26 cellular contexts compared by ENCODE assay signal in the genomic region with DNA sequence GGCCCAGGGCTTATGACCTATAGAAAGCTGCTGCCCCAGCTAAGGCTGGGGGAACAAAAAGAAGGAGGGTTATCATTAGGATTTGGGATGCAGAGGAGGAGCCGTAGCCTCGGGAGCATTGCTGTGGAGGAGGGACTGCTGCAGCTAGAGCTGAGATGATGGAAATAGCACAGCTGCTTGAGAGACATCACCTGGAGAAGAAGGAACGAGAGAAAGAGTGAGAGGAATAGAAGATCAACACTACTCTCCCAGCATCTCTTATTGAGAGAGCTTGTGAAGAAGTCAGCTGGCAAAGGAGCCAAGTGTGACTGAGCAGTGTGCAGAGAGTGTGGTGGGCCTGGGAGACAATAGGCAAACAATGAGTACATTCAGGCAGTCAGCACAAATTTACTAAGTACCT.
"Had no signal": no experiment of that assay in that cellular context is flagged by ENCODE, and none has a peak within 500 bp of the region (broad histone marks: within the 10 kb centered on the region; RNA-seq: fewer than 3 reads in every experiment).

No MANE protein-coding gene starts in this region.

- DNase-seq: activated CD4-positive, alpha-beta T cell treated with anti-CD3 and anti-CD28 coated beads for 4 hours; activated CD8-positive, alpha-beta memory T cell treated with anti-CD3 and anti-CD28 coated beads, Interleukin-2, amount 50 U/mL, for 4 hours; activated CD8-positive, alpha-beta T cell treated with anti-CD3 and anti-CD28 coated beads for 36 hours; activated gamma-delta T cell treated with Interleukin-2 at 50 U/mL for 16 hours; activated naive CD4-positive, alpha-beta T cell treated with anti-CD3 and anti-CD28 coated beads, Interleukin-2, amount 10 ng/mL, durations not matched to agents 7 days and 5 days; activated naive CD8-positive, alpha-beta T cell treated with anti-CD3 and anti-CD28 coated beads, Interleukin-2, amount 10 ng/mL, durations not matched to agents 7 days and 5 days; activated T-cell treated with anti-CD3 and anti-CD28 coated beads, Interleukin-2, amount 50 U/mL, for 72 hours; aorta; NCI-H1092; NCI-H1417; NCI-H1694 treated with DMSO at 0.1 percent for 48 hours; NCI-H2081; NCI-H2171; NCI-H226; NCI-H510A; NCI-H526 treated with DMSO at 0.1 percent for 48 hours; NCI-H82; Peyer's patch; Right ventricle myocardium superior; SW 1271 had no signal

- H3K36me3 ChIP-seq: breast epithelium, Peyer's patch, SJSA1 had no signal

- H3K27me3 ChIP-seq: breast epithelium, Peyer's patch, SJSA1 had no signal

- H3K4me3 Mint-ChIP-seq: activated CD8-positive, alpha-beta T cell treated with anti-CD3 and anti-CD28 coated beads for 36 hours; activated naive CD4-positive, alpha-beta T cell treated with anti-CD3 and anti-CD28 coated beads, Interleukin-2, amount 10 ng/mL, durations not matched to agents 7 days and 5 days; activated naive CD8-positive, alpha-beta T cell treated with anti-CD3 and anti-CD28 coated beads, Interleukin-2, amount 10 ng/mL, durations not matched to agents 7 days and 5 days; activated T-cell treated with anti-CD3 and anti-CD28 coated beads, Interleukin-2, amount 50 U/mL, for 72 hours; T-helper 2 cell treated with Interferon-gamma antibody and Interleukin-4, amounts not matched to agents 5 μg/mL and 100 μg/mL, for 36 hours had no signal

- H3K27ac ChIP-seq: breast epithelium, KMS-11, Peyer's patch, RWPE1, SJSA1 had no signal

- H3K9me3 ChIP-seq: breast epithelium, Peyer's patch, SJSA1 had no signal

- H3K27ac Mint-ChIP-seq: activated CD8-positive, alpha-beta T cell treated with anti-CD3 and anti-CD28 coated beads for 36 hours; activated naive CD4-positive, alpha-beta T cell treated with anti-CD3 and anti-CD28 coated beads, Interleukin-2, amount 10 ng/mL, durations not matched to agents 7 days and 5 days; activated naive CD8-positive, alpha-beta T cell treated with anti-CD3 and anti-CD28 coated beads, Interleukin-2, amount 10 ng/mL, durations not matched to agents 7 days and 5 days; activated T-cell treated with anti-CD3 and anti-CD28 coated beads, Interleukin-2, amount 50 U/mL, for 72 hours; activated T-helper 2 cell treated with anti-CD3 and anti-CD28 coated beads, Interferon-gamma antibody, Interleukin-2, Interleukin-4, amounts not matched to agents 10 μg/mL and 5 μg/mL and 100 μg/mL, durations not matched to agents 14 hours and 24 hours and 36 hours; T-helper 2 cell treated with Interferon-gamma antibody and Interleukin-4, amounts not matched to agents 5 μg/mL and 100 μg/mL, for 36 hours had no signal

- H3K36me3 Mint-ChIP-seq: activated naive CD4-positive, alpha-beta T cell treated with anti-CD3 and anti-CD28 coated beads, Interleukin-2, amount 10 ng/mL, durations not matched to agents 7 days and 5 days had no signal

- H3K4me3 ChIP-seq: breast epithelium, Peyer's patch, SJSA1 had no signal

- H3K4me1 ChIP-seq: breast epithelium, Peyer's patch had no signal

- H3K27me3 Mint-ChIP-seq: activated CD8-positive, alpha-beta T cell treated with anti-CD3 and anti-CD28 coated beads for 36 hours; activated naive CD4-positive, alpha-beta T cell treated with anti-CD3 and anti-CD28 coated beads, Interleukin-2, amount 10 ng/mL, durations not matched to agents 7 days and 5 days; activated naive CD8-positive, alpha-beta T cell treated with anti-CD3 and anti-CD28 coated beads, Interleukin-2, amount 10 ng/mL, durations not matched to agents 7 days and 5 days had no signal

- H3K9me3 Mint-ChIP-seq: activated CD8-positive, alpha-beta T cell treated with anti-CD3 and anti-CD28 coated beads for 36 hours; activated naive CD4-positive, alpha-beta T cell treated with anti-CD3 and anti-CD28 coated beads, Interleukin-2, amount 10 ng/mL, durations not matched to agents 7 days and 5 days; activated naive CD8-positive, alpha-beta T cell treated with anti-CD3 and anti-CD28 coated beads, Interleukin-2, amount 10 ng/mL, durations not matched to agents 7 days and 5 days; activated T-cell treated with anti-CD3 and anti-CD28 coated beads, Interleukin-2, amount 50 U/mL, for 72 hours; activated T-helper 2 cell treated with anti-CD3 and anti-CD28 coated beads, Interferon-gamma antibody, Interleukin-2, Interleukin-4, amounts not matched to agents 10 μg/mL and 5 μg/mL and 100 μg/mL, durations not matched to agents 14 hours and 24 hours and 36 hours; T-helper 2 cell treated with Interferon-gamma antibody and Interleukin-4, amounts not matched to agents 5 μg/mL and 100 μg/mL, for 36 hours had no signal

- H3K4me1 Mint-ChIP-seq: activated naive CD4-positive, alpha-beta T cell treated with anti-CD3 and anti-CD28 coated beads, Interleukin-2, amount 10 ng/mL, durations not matched to agents 7 days and 5 days; activated naive CD8-positive, alpha-beta T cell treated with anti-CD3 and anti-CD28 coated beads, Interleukin-2, amount 10 ng/mL, durations not matched to agents 7 days and 5 days had no signal
